In genomic region chr3:13110678-13111116, GRCh38 we compare ENCODE assay signal across 1 cellular context.
TF ChIP-seq lines count a peak whose summit lies in the region.

No MANE protein-coding gene starts in this region.

TF ChIP-seq in GM23338, 12 proteins besides CTCF, POLR2A, EP300 and RAD21 (continued from another document):
- TF ChIP-seq, protein P1, sequence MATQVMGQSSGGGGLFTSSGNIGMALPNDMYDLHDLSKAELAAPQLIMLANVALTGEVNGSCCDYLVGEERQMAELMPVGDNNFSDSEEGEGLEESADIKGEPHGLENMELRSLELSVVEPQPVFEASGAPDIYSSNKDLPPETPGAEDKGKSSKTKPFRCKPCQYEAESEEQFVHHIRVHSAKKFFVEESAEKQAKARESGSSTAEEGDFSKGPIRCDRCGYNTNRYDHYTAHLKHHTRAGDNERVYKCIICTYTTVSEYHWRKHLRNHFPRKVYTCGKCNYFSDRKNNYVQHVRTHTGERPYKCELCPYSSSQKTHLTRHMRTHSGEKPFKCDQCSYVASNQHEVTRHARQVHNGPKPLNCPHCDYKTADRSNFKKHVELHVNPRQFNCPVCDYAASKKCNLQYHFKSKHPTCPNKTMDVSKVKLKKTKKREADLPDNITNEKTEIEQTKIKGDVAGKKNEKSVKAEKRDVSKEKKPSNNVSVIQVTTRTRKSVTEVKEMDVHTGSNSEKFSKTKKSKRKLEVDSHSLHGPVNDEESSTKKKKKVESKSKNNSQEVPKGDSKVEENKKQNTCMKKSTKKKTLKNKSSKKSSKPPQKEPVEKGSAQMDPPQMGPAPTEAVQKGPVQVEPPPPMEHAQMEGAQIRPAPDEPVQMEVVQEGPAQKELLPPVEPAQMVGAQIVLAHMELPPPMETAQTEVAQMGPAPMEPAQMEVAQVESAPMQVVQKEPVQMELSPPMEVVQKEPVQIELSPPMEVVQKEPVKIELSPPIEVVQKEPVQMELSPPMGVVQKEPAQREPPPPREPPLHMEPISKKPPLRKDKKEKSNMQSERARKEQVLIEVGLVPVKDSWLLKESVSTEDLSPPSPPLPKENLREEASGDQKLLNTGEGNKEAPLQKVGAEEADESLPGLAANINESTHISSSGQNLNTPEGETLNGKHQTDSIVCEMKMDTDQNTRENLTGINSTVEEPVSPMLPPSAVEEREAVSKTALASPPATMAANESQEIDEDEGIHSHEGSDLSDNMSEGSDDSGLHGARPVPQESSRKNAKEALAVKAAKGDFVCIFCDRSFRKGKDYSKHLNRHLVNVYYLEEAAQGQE (IDR thresholded peaks at IDR 0.05; ENCODE audit: unreplicated experiment): no peak
- TF ChIP-seq ZNF331 (CRISPR knock-in tag; IDR thresholded peaks at IDR 0.05; ENCODE audit: low read depth) (no peak), STAT1 (IDR thresholded peaks at IDR 0.05; ENCODE audit: unreplicated experiment) (no peak), EZH2 (IDR thresholded peaks at IDR 0.05; ENCODE audit: low read depth, unreplicated experiment) (no peak), EZH2phosphoT487 (IDR thresholded peaks at IDR 0.05; ENCODE audit: unreplicated experiment) (no peak), ZNF114 (CRISPR knock-in tag; IDR thresholded peaks at IDR 0.05) (no peak), NANOG (IDR thresholded peaks at IDR 0.05; ENCODE audit: borderline replicate concordance) (no peak)
